In the genomic region with DNA sequence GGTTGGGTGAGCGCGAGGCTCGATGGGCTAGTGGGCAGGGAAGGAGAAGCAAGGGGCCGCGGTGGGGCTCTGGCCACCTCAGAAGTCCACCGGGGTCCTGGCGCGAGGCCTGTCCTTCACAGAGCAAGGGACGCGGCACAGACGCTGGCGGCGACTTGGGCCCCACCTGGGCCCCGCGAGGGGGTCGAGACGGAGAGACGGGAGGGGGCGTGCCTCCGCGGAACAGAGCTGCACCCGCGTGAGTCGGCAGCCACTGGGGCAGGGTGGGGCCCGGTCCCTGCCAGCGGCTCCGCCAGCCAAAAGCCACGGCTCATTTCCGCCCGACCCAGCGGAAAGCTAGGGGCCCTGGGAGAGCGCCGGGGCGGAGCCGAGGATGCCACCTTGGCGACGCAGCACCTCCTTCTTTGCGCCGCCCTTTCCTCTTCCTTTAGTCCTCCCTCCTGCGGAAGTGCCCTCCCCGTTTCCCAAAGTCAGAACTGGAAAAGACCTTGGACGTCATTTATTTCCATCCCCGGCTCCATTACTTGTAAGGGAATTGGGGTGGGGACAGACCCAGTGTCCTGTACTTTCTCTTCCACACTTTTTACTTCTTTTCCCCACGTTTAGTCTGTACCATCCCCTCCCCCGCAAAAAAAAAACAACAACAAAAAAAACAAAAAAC, we compare ENCODE assay signal across 8 cellular contexts. TPM values are rescaled to one million over a fixed set of nuclear protein-coding genes. Genes with fewer than 3 reads are reported as not detected.
DNase-seq lines count a peak whose midpoint lies in the region; ATAC-seq and TF ChIP-seq lines count a peak whose summit lies in the region.

Gene CUL7, minus strand, starts transcription at position 307 of the 661 bp plus-strand sequence. CDS start 1,063 bp downstream, outside the sequence.

- H3K9me3 ChIP-seq in liver (ENCODE audit: control insufficient read depth in 4 of 4, low read length in 3 of 4) = no peaks in the 10 kb centered on the region

- H3K36me3 Mint-ChIP-seq in CD14-positive monocyte = peaks cover 39 to 50% of the 10 kb centered on the region in 2 donors

- WGBS in liver = 2% methylated on average over 45 of the region's 45 CpGs

- peak within 1 kb of the TSS; percentile 89 to 97 for H3K4me3 Mint-ChIP-seq in CD14-positive monocyte

- DNase-seq in CD14-positive monocyte (ENCODE audit: low spot score) (peak; percentile 69), NCI-H82 (lab: John Stamatoyannopoulos, UW) (peak; percentile 98), dermis microvascular lymphatic vessel endothelial cell (ENCODE audit: low read depth in 2 of 2) (peak; percentile 81 to 97)
- peak; percentile 83 to 84 for DNase-seq in activated CD4-positive, alpha-beta T cell treated with anti-CD3 and anti-CD28 coated beads, Interleukin-2, amount 50 U/mL, for 4 hours
- DNase-seq in stimulated activated CD4-positive, alpha-beta T cell treated with anti-CD3 and anti-CD28 coated beads, Interleukin-4, amount 100 ng/mL, for 1 hour = peak; percentile 91

- peak; percentile 32 to 52 for TF ChIP-seq RAD21 in liver (IDR thresholded peaks at IDR 0.05)

- H3K4me1 ChIP-seq in liver (ENCODE audit: control insufficient read depth in 4 of 4, insufficient read depth in 4 of 4, low read length in 3 of 4) = peaks cover 2 to 27% (median 21%) of the 10 kb centered on the region in 4 donors

- H3K9me3 Mint-ChIP-seq in CD14-positive monocyte = no peaks in the 10 kb centered on the region

- peak within 1 kb of the TSS; percentile 64 to 85 (median 68) for H3K4me3 ChIP-seq in liver (ENCODE audit: low read depth in 1 of 3, low read length in 3 of 3)

- H3K27me3 Mint-ChIP-seq in CD14-positive monocyte (ENCODE audit: low read depth in 3 of 3) = peaks cover 0 to 2% (median 2%) of the 10 kb centered on the region in 3 donors

- peaks cover 35% of the 10 kb centered on the region for H3K4me1 Mint-ChIP-seq in CD14-positive monocyte

- H3K27ac ChIP-seq in liver (ENCODE audit: low read depth in 1 of 2, low read length in 2 of 2) = peak within 1 kb of the TSS; percentile 47 to 82

- intact Hi-C loops in CD14-positive monocyte (cut with micrococcal nuclease) = loop anchor here in 1 of 2 donors (10.0 kb wide), 1 partner anchor 121 kb away; the partner anchor contains the start of gene SRF

- H3K9ac ChIP-seq in liver (ENCODE audit: low read depth in 1 of 2, low read length in 2 of 2) = peak within 1 kb of the TSS; percentile 50 to 67

- peaks cover 0 to 35% (median 13%) of the 10 kb centered on the region in 4 donors for H3K36me3 ChIP-seq in liver (ENCODE audit: control insufficient read depth in 4 of 4, insufficient read depth in 3 of 4, low read depth in 1 of 4, low read length in 3 of 4)

- ATAC-seq in GM19395 (IDR thresholded peaks at IDR 0.05; ENCODE audit: unreplicated experiment) (peak; percentile 87), HG03571 (IDR thresholded peaks at IDR 0.05; ENCODE audit: unreplicated experiment) (peak; percentile 69)

- no peaks in the 10 kb centered on the region for H3K27me3 ChIP-seq in liver (ENCODE audit: control insufficient read depth in 4 of 4, insufficient read depth in 4 of 4, low read length in 3 of 4)

- H3K27ac Mint-ChIP-seq in CD14-positive monocyte = peak within 1 kb of the TSS; percentile 87 to 97 (median 95)

- TF ChIP-seq CTCF in CD14-positive monocyte (IDR thresholded peaks at IDR 0.05) = no peak
- TF ChIP-seq CTCF in liver (IDR thresholded peaks at IDR 0.05; ENCODE audit: low read depth, low read length, missing input control) = no peak

TF ChIP-seq in liver, 16 proteins besides CTCF, POLR2A, EP300 and RAD21:
- TF ChIP-seq JUND (IDR thresholded peaks at IDR 0.05) = peak in 1 of 2 donors; percentile 61
- TF ChIP-seq TAF1 (conservative IDR thresholded peaks at IDR 0.05) = peak; percentile 38
- TF ChIP-seq YY1 (IDR thresholded peaks at IDR 0.05) = peak; percentile 90
- no peak for TF ChIP-seq ATF3 (IDR thresholded peaks at IDR 0.05)
- peak; percentile 91 to 94 for TF ChIP-seq EGR1 (IDR thresholded peaks at IDR 0.05; ENCODE audit: low read depth in 2 of 2)
- TF ChIP-seq SP1 (IDR thresholded peaks at IDR 0.05) = peak; percentile 73
- peak; percentile 58 to 59 for TF ChIP-seq RXRA (IDR thresholded peaks at IDR 0.05)
- TF ChIP-seq, protein P1, sequence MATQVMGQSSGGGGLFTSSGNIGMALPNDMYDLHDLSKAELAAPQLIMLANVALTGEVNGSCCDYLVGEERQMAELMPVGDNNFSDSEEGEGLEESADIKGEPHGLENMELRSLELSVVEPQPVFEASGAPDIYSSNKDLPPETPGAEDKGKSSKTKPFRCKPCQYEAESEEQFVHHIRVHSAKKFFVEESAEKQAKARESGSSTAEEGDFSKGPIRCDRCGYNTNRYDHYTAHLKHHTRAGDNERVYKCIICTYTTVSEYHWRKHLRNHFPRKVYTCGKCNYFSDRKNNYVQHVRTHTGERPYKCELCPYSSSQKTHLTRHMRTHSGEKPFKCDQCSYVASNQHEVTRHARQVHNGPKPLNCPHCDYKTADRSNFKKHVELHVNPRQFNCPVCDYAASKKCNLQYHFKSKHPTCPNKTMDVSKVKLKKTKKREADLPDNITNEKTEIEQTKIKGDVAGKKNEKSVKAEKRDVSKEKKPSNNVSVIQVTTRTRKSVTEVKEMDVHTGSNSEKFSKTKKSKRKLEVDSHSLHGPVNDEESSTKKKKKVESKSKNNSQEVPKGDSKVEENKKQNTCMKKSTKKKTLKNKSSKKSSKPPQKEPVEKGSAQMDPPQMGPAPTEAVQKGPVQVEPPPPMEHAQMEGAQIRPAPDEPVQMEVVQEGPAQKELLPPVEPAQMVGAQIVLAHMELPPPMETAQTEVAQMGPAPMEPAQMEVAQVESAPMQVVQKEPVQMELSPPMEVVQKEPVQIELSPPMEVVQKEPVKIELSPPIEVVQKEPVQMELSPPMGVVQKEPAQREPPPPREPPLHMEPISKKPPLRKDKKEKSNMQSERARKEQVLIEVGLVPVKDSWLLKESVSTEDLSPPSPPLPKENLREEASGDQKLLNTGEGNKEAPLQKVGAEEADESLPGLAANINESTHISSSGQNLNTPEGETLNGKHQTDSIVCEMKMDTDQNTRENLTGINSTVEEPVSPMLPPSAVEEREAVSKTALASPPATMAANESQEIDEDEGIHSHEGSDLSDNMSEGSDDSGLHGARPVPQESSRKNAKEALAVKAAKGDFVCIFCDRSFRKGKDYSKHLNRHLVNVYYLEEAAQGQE (IDR thresholded peaks at IDR 0.05) = peak; percentile 57
- peak; percentile 75 for TF ChIP-seq NR2F2 (IDR thresholded peaks at IDR 0.05)
- TF ChIP-seq HNF4G (IDR thresholded peaks at IDR 0.05) = no peak
- TF ChIP-seq FOXA2 (IDR thresholded peaks at IDR 0.05) = no peak
- no peak for TF ChIP-seq FOXA1 (IDR thresholded peaks at IDR 0.05)
- peak; percentile 56 to 62 for TF ChIP-seq HNF4A (conservative IDR thresholded peaks at IDR 0.05)
- peak; percentile 67 to 92 for TF ChIP-seq GABPA (IDR thresholded peaks at IDR 0.05 in 1 of 2, conservative IDR thresholded peaks at IDR 0.05 in 1 of 2)
- TF ChIP-seq ZBTB33 (IDR thresholded peaks at IDR 0.05) = no peak
- peak; percentile 98 for TF ChIP-seq MAX (IDR thresholded peaks at IDR 0.05)
TF ChIP-seq in liver: peak in this region for 11.

RNA-seq across cellular contexts. Expression of gene CUL7, which starts in this region (rescaled TPM):
- 1 to 10 TPM; 1.2 to 2.4 TPM for polyA plus RNA-seq in CD14-positive monocyte
- total RNA-seq in dermis microvascular lymphatic vessel endothelial cell = 18.7 and 27.9 TPM in 2 replicates
- total RNA-seq in liver = 10 to 100 TPM; 10.3 to 10.4 TPM
- 1 to 10 TPM; 2.2 to 5.2 TPM for polyA plus RNA-seq in liver

Comparison
In these comparisons a context has a peak if more than half of its experiments do, and no peak if none do; other contexts are left out.
1. Peak in every context shown above with its lines: DNase-seq, ATAC-seq, H3K4me3 ChIP-seq and H3K27ac ChIP-seq.